Comparison of ENCODE assay signal across 23 cellular contexts in genomic region chr1:28451011-28451410, GRCh38.
"Had no signal": no experiment of that assay in that cellular context is flagged by ENCODE, and none has a peak within 500 bp of the region (broad histone marks: within the 10 kb centered on the region; RNA-seq: fewer than 3 reads in every experiment).

No MANE protein-coding gene starts in this region.

- DNase-seq: activated CD4-positive, alpha-beta T cell treated with anti-CD3 and anti-CD28 coated beads for 1 hour; activated CD8-positive, alpha-beta memory T cell treated with anti-CD3 and anti-CD28 coated beads, Interleukin-2, amount 50 U/mL, for 4 hours; activated effector memory CD4-positive, alpha-beta T cell treated with anti-CD3 and anti-CD28 coated beads, Interleukin-2, amount 50 U/mL, for 16 hours; activated naive CD4-positive, alpha-beta T cell treated with anti-CD3 and anti-CD28 coated beads, Interleukin-2, amount 50 U/mL, for 16 hours; activated T-cell treated with anti-CD3 and anti-CD28 coated beads, Interleukin-2, amount 50 U/mL, for 4 hours; adrenal gland; effector memory CD4-positive, alpha-beta T cell; foreskin melanocyte; hippocampal formation; left ventricle myocardium inferior; midbrain; ovary; psoas muscle; right cardiac atrium; stimulated activated CD4-positive, alpha-beta T cell treated with anti-CD3 and anti-CD28 coated beads, Interleukin-4, amount 100 ng/mL, for 4 hours; stomach; transverse colon; uterus; WERI-Rb-1 had no signal

- H3K4me3 Mint-ChIP-seq: activated T-cell treated with anti-CD3 and anti-CD28 coated beads, Interleukin-2, amount 50 U/mL, for 4 hours; central memory CD8-positive, alpha-beta T cell; natural killer cell treated with Interleukin-12 subunit alpha and Interleukin-12 subunit beta and Interleukin-15 and Interleukin-18, amount 100 ng/mL, for 72 hours had no signal

- H3K4me1 ChIP-seq: breast epithelium, uterus had no signal

- ATAC-seq: activated T-cell treated with anti-CD3 and anti-CD28 coated beads, Interleukin-2, amount 50 U/mL, for 4 hours; natural killer cell treated with Interleukin-12 subunit alpha and Interleukin-12 subunit beta and Interleukin-15 and Interleukin-18, amount 100 ng/mL, for 72 hours; psoas muscle; right cardiac atrium had no signal

- H3K27me3 Mint-ChIP-seq: central memory CD8-positive, alpha-beta T cell; natural killer cell treated with Interleukin-12 subunit alpha and Interleukin-12 subunit beta and Interleukin-15 and Interleukin-18, amount 100 ng/mL, for 72 hours had no signal

- H3K4me3 ChIP-seq: adrenal gland, breast epithelium, left ventricle myocardium inferior, ovary, psoas muscle, stomach, suprapubic skin, transverse colon, uterus had no signal

- H3K36me3 Mint-ChIP-seq: natural killer cell treated with Interleukin-12 subunit alpha and Interleukin-12 subunit beta and Interleukin-15 and Interleukin-18, amount 100 ng/mL, for 72 hours had no signal

- H3K36me3 ChIP-seq: adrenal gland, breast epithelium, left ventricle myocardium inferior, ovary, suprapubic skin, transverse colon, uterus, WERI-Rb-1 had no signal

- H3K9me3 Mint-ChIP-seq: activated T-cell treated with anti-CD3 and anti-CD28 coated beads, Interleukin-2, amount 50 U/mL, for 4 hours; central memory CD8-positive, alpha-beta T cell; natural killer cell treated with Interleukin-12 subunit alpha and Interleukin-12 subunit beta and Interleukin-15 and Interleukin-18, amount 100 ng/mL, for 72 hours had no signal

- H3K9me3 ChIP-seq: adrenal gland, breast epithelium, left ventricle myocardium inferior, ovary, psoas muscle, stomach, suprapubic skin, transverse colon, uterus had no signal
